In the genomic region with DNA sequence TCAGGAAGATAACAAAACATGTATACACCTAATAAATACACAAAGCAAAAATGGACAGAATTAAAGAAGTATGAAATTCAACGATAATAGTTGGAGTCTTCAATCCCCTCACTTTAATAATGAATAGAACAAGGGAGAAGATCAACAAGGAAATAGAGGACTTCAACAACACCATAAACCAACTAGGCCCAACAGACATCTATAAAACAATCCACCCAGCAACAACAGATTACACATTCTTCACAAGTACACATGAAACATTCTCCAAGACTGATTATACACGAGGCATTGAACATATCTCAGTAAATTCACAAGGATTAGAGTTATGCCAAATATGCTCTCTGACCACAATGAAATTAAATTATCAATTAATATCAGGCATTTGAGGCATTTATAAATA, we compare ENCODE assay signal across 33 cellular contexts.
"Had no signal": no experiment of that assay in that cellular context is flagged by ENCODE, and none has a peak within 500 bp of the region (broad histone marks: within the 10 kb centered on the region; RNA-seq: fewer than 3 reads in every experiment).

No MANE protein-coding gene starts in this region.

- H3K36me3 ChIP-seq: MG63 had no signal

- H3K9me3 ChIP-seq: MG63 had no signal

- DNase-seq: Karpas-422, Kasumi-1, MG63, MM.1S, MV-4-11, NCI-H1048, NCI-H1092, NCI-H1092 treated with DMSO at 0.1 percent for 48 hours, NCI-H1105, NCI-H1105 treated with DMSO at 0.1 percent for 48 hours, NCI-H1417, NCI-H1417 treated with DMSO at 0.1 percent for 48 hours, NCI-H1436, NCI-H1436 treated with DMSO at 0.1 percent for 48 hours, NCI-H146, NCI-H1694, NCI-H1694 treated with DMSO at 0.1 percent for 48 hours, NCI-H187, NCI-H187 treated with DMSO at 0.1 percent for 48 hours, NCI-H1930, NCI-H2029, NCI-H2029 treated with DMSO at 0.1 percent for 48 hours, NCI-H2081, NCI-H2081 treated with DMSO at 0.1 percent for 48 hours, NCI-H2107, NCI-H2171, NCI-H2171 treated with DMSO at 0.1 percent for 48 hours, NCI-H2227 treated with DMSO at 0.1 percent for 48 hours, NCI-H226, NCI-H345, NCI-H446, NCI-H446 treated with DMSO at 0.1 percent for 48 hours, NCI-H510A had no signal

- H3K4me3 ChIP-seq: MG63 had no signal
